2 cellular contexts compared by ENCODE assay signal in the genomic region with DNA sequence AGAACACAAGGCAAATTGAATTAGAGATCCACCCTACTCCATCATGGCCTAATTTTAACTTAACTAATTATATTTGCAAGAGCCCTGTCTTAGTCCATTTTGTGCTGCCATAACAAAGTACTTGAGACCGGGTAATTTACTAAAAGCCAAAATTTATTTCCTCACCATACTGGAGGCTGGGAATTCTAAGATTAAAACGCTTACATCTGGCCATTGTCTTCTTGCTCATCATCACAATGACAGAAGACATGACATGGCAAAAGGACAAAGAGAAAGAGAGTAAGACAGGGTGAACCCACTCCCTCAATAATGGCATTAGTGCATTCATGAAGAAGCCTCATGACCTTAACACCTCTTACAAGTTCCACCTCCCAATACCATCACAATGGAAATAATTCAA.
A peak's percentile ranks its signal among the peaks of the same experiment; 100 is the strongest.
TF ChIP-seq lines count a peak whose summit lies in the region.

No MANE protein-coding gene starts in this region.

TF ChIP-seq in GM23338, 12 proteins besides CTCF, POLR2A, EP300 and RAD21 (continues in another document):
- TF ChIP-seq POLR2AphosphoS5 (IDR thresholded peaks at IDR 0.05; ENCODE audit: low read depth): no peak
- no peak for TF ChIP-seq JUNB (IDR thresholded peaks at IDR 0.05; ENCODE audit: unreplicated experiment)
- TF ChIP-seq ZNF331 (CRISPR knock-in tag; IDR thresholded peaks at IDR 0.05; ENCODE audit: low read depth): no peak
- TF ChIP-seq NANOG (IDR thresholded peaks at IDR 0.05; ENCODE audit: borderline replicate concordance): no peak
- TF ChIP-seq EZH2phosphoT487 (IDR thresholded peaks at IDR 0.05; ENCODE audit: unreplicated experiment): no peak
- TF ChIP-seq, protein P1, sequence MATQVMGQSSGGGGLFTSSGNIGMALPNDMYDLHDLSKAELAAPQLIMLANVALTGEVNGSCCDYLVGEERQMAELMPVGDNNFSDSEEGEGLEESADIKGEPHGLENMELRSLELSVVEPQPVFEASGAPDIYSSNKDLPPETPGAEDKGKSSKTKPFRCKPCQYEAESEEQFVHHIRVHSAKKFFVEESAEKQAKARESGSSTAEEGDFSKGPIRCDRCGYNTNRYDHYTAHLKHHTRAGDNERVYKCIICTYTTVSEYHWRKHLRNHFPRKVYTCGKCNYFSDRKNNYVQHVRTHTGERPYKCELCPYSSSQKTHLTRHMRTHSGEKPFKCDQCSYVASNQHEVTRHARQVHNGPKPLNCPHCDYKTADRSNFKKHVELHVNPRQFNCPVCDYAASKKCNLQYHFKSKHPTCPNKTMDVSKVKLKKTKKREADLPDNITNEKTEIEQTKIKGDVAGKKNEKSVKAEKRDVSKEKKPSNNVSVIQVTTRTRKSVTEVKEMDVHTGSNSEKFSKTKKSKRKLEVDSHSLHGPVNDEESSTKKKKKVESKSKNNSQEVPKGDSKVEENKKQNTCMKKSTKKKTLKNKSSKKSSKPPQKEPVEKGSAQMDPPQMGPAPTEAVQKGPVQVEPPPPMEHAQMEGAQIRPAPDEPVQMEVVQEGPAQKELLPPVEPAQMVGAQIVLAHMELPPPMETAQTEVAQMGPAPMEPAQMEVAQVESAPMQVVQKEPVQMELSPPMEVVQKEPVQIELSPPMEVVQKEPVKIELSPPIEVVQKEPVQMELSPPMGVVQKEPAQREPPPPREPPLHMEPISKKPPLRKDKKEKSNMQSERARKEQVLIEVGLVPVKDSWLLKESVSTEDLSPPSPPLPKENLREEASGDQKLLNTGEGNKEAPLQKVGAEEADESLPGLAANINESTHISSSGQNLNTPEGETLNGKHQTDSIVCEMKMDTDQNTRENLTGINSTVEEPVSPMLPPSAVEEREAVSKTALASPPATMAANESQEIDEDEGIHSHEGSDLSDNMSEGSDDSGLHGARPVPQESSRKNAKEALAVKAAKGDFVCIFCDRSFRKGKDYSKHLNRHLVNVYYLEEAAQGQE (IDR thresholded peaks at IDR 0.05; ENCODE audit: unreplicated experiment): no peak
- no peak for TF ChIP-seq EZH2 (IDR thresholded peaks at IDR 0.05; ENCODE audit: low read depth, unreplicated experiment)
- no peak for TF ChIP-seq ZNF462 (CRISPR knock-in tag; IDR thresholded peaks at IDR 0.05)
- no peak for TF ChIP-seq CREB1 (CRISPR knock-in tag; IDR thresholded peaks at IDR 0.05; ENCODE audit: low read depth)
- TF ChIP-seq ZNF114 (CRISPR knock-in tag; IDR thresholded peaks at IDR 0.05): no peak
- TF ChIP-seq STAT1 (IDR thresholded peaks at IDR 0.05; ENCODE audit: unreplicated experiment): no peak

TF ChIP-seq in K562, 482 proteins besides CTCF, POLR2A, EP300 and RAD21:
- TF ChIP-seq, protein P2, sequence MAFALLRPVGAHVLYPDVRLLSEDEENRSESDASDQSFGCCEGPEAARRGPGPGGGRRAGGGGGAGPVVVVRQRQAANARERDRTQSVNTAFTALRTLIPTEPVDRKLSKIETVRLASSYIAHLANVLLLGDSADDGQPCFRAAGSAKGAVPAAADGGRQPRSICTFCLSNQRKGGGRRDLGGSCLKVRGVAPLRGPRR (CRISPR knock-in tag; IDR thresholded peaks at IDR 0.05): no peak
- no peak for TF ChIP-seq ZNF436 (CRISPR knock-in tag; IDR thresholded peaks at IDR 0.05)
- TF ChIP-seq ZNF318 (IDR thresholded peaks at IDR 0.05; ENCODE audit: borderline replicate concordance in 1 of 2, low read depth in 1 of 2): no peak
- 0 out of 2 replicates have a peak, but pooled peaks have one; percentile 12 for TF ChIP-seq PHF8 (IDR thresholded peaks at IDR 0.05; ENCODE audit: borderline replicate concordance, low read length)
- TF ChIP-seq ZBTB8A (IDR thresholded peaks at IDR 0.05; ENCODE audit: partially characterized antibody): no peak
